ENCODE assay signal across 9 cellular contexts in the genomic region with DNA sequence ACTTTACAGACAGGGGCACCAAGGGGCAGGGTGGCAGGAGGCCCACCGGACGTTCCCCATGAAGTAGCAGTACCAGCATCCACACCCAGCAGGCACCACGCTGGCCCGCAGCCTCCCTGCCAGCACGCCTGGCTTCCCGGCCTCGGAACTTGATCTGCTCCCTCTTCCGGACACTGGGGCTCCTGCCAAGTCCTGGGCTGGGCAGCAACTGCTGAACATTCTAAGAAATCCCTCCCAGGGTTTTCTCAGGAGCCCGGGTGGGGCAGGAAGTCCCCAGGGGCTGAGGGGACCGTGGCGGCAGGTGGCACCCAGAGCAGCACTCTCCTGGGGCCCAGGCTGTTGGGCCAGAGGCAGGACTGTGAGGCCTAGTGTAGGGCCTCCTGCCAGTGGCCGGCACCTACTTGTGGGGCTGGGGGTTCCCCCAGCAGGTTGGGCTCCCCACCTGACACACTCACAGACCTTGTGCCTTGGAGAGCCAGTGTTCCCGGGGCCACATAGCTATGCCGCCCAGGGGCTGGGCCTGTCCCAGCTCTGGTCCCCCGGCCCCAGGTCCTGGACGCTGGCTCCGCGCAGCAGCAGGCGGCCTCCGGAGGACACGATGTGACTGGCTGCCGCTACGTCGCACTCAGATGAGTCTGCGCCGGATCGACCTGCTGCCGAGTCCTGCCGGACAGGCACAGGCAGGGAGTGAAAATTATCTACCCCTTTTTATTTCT.
DNase-seq lines count a peak whose midpoint lies in the region; ATAC-seq and TF ChIP-seq lines count a peak whose summit lies in the region.
"Had no signal": no experiment of that assay in that cellular context is flagged by ENCODE, and none has a peak within 500 bp of the region (broad histone marks: within the 10 kb centered on the region; RNA-seq: fewer than 3 reads in every experiment).

No MANE protein-coding gene starts in this region.

- H3K9me3 ChIP-seq in Peyer's patch (no peaks in the 10 kb centered on the region), psoas muscle (no peaks in the 10 kb centered on the region)

- TF ChIP-seq POLR2A in Peyer's patch (IDR thresholded peaks at IDR 0.05), result no peak

- H3K4me3 ChIP-seq in Peyer's patch, result no peak overlapping the region
- no peak overlapping the region for H3K4me3 ChIP-seq in psoas muscle

- peaks cover 0 to 45% (median 4%) of the 10 kb centered on the region in 4 donors for H3K4me1 ChIP-seq in Peyer's patch
- H3K4me1 ChIP-seq in psoas muscle, result peaks cover 15% of the 10 kb centered on the region

- peak in 3 of 6 experiments; percentile 30 to 42 (median 34) for TF ChIP-seq CTCF in Peyer's patch (IDR thresholded peaks at IDR 0.05)
- peak; percentile 8 for TF ChIP-seq CTCF in psoas muscle (IDR thresholded peaks at IDR 0.05)

- H3K27ac ChIP-seq in Peyer's patch (peak overlapping the region in 3 of 4 donors; percentile 59 to 91 (median 81)), psoas muscle (peak overlapping the region; percentile 47)

- ATAC-seq in psoas muscle (peak; percentile 84 to 96 (median 92)), GM18868 (IDR thresholded peaks at IDR 0.05; ENCODE audit: unreplicated experiment) (no peak)
- ATAC-seq: stimulated activated memory B cell treated with anti-CD40 and anti-IgM and Interleukin-4, amounts not matched to agents 10 μg/mL and 1 μg/mL and 100 μg/mL, for 72 hours had no signal

- intact Hi-C loops in psoas muscle (cut with DNase I), result no loop called here

- no peaks in the 10 kb centered on the region for H3K36me3 ChIP-seq in Peyer's patch
- H3K36me3 ChIP-seq in psoas muscle (ENCODE audit: insufficient read depth in 1 of 2, low read depth in 1 of 2), result no peaks in the 10 kb centered on the region

- peak; percentile 59 for DNase-seq in EH (ENCODE audit: low read depth)
- DNase-seq in Peyer's patch, result peak in 2 of 3 donors; percentile 81 to 87
- DNase-seq in glomerular visceral epithelial cell (ENCODE audit: extremely low spot score), result peak; percentile 51
- DNase-seq in psoas muscle, result peak; percentile 78 to 93
- DNase-seq in activated CD4-positive, alpha-beta T cell treated with anti-CD3 and anti-CD28 coated beads for 1 hour, result no peak
- DNase-seq in NCI-H345 (lab: John Stamatoyannopoulos, UW), result no peak
- DNase-seq in UCSD-AML1 (lab: John Stamatoyannopoulos, UW; ENCODE audit: unreplicated experiment), result no peak

- WGBS in psoas muscle, 3 donors, result 25 to 40% (median 27%) methylated on average over 28 to 29 of the region's 29 CpGs

- H3K27me3 ChIP-seq in Peyer's patch (no peaks in the 10 kb centered on the region), psoas muscle (ENCODE audit: insufficient read depth in 3 of 3, low read length in 2 of 3) (peaks cover 0 to 59% (median 11%) of the 10 kb centered on the region in 3 donors)

Comparison
In these comparisons a context has a peak if more than half of its experiments do, and no peak if none do; other contexts are left out.
1. DNase-seq: peak in EH (single experiment), Peyer's patch (2 of 3), glomerular visceral epithelial cell (single experiment) and psoas muscle (2 of 2); none in activated CD4-positive, alpha-beta T cell treated with anti-CD3 and anti-CD28 coated beads for 1 hour (single experiment), NCI-H345 (single experiment) and UCSD-AML1 (single experiment).